ENCODE assay signal across 8 cellular contexts in genomic region chr6:111804627-111805235, GRCh38.
DNase-seq lines count a peak whose midpoint lies in the region; ATAC-seq lines count a peak whose summit lies in the region.

No MANE protein-coding gene starts in this region.

- H2BK5ac ChIP-seq in neuronal stem cell (ENCODE audit: low read length), result no peak overlapping the region

- WGBS in neuronal stem cell (ENCODE audit: extremely low coverage in 2 of 2, insufficient read length in 2 of 2, insufficient replicate concordance in 1 of 2), 2 donors, result no CpG with 5 or more reads among the region's 8 CpGs

- peaks cover under 1% of the 10 kb centered on the region for H3K79me1 ChIP-seq in neuronal stem cell (ENCODE audit: low read depth, low read length)

- H2BK12ac ChIP-seq in neuronal stem cell (ENCODE audit: low read length), result no peak overlapping the region

- H3K36me3 ChIP-seq in ACC112 (ENCODE audit: insufficient read depth, low read length), result no peaks in the 10 kb centered on the region
- peaks cover 0 to 99% of the 10 kb centered on the region in 2 donors for H3K36me3 ChIP-seq in neuronal stem cell (replicated peaks in 1 of 2; ENCODE audit: control insufficient read depth in 2 of 2, insufficient read depth in 2 of 2, low read length in 2 of 2)

- peaks cover 31% of the 10 kb centered on the region for H3K79me2 ChIP-seq in ACC112 (ENCODE audit: control insufficient read depth, insufficient read depth, low read length, unreplicated experiment)

- DNase-seq in activated CD8-positive, alpha-beta memory T cell treated with anti-CD3 and anti-CD28 coated beads, Interleukin-2, amount 50 U/mL, for 4 hours, result peak; percentile 61
- DNase-seq in fibroblast of the conjunctiva (ENCODE audit: low read depth) (peak; percentile 41), neuronal stem cell (ENCODE audit: low spot score) (no peak), germinal center (ENCODE audit: low spot score) (no peak)
- peak; percentile 33 for DNase-seq in stimulated activated CD4-positive, alpha-beta T cell treated with anti-CD3 and anti-CD28 coated beads, Interleukin-12 subunit alpha, Interleukin-12 subunit beta, amount 100 ng/mL, for 4 hours

- peak overlapping the region; percentile 59 for H3K27ac ChIP-seq in ACC112 (ENCODE audit: low read depth, low read length)
- no peak overlapping the region for H3K27ac ChIP-seq in neuronal stem cell (replicated peaks; ENCODE audit: low read length)

- H3K4me1 ChIP-seq in ACC112 (ENCODE audit: control insufficient read depth, insufficient read depth, low read length, unreplicated experiment) (peaks cover 58% of the 10 kb centered on the region), neuronal stem cell (ENCODE audit: control insufficient read depth in 2 of 2, insufficient read depth in 1 of 2, low read depth in 1 of 2, low read length in 2 of 2) (peaks cover 15 to 26% of the 10 kb centered on the region in 2 donors)

- H3K18ac ChIP-seq in neuronal stem cell (ENCODE audit: low read length), result no peak overlapping the region

- H3K9me3 ChIP-seq in neuronal stem cell (replicated peaks in 1 of 2; ENCODE audit: control insufficient read depth in 2 of 2, insufficient read depth in 1 of 2, low read depth in 1 of 2, low read length in 2 of 2), result no peaks in the 10 kb centered on the region

- H3K4ac ChIP-seq in neuronal stem cell (ENCODE audit: low read length), result no peak overlapping the region

- H2AFZ ChIP-seq in ACC112 (ENCODE audit: low read length, unreplicated experiment) (no peak overlapping the region), neuronal stem cell (ENCODE audit: low read length) (no peak overlapping the region)

- no peak overlapping the region for H3K4me2 ChIP-seq in neuronal stem cell (ENCODE audit: insufficient read depth, low read length, poor library complexity, severe bottlenecking)

- no peaks in the 10 kb centered on the region for H3K27me3 ChIP-seq in ACC112 (ENCODE audit: insufficient read depth, low read length)
- no peaks in the 10 kb centered on the region for H3K27me3 ChIP-seq in neuronal stem cell (ENCODE audit: control insufficient read depth in 3 of 3, insufficient read depth in 3 of 3, low read depth in 1 of 3, low read length in 3 of 3)

- H4K8ac ChIP-seq in neuronal stem cell (ENCODE audit: low read depth, low read length), result no peak overlapping the region

- no peak overlapping the region for H3K9ac ChIP-seq in neuronal stem cell (ENCODE audit: low read depth, low read length, poor library complexity)

- H2BK120ac ChIP-seq in neuronal stem cell (ENCODE audit: low read depth, low read length), result no peak overlapping the region

- H3K23ac ChIP-seq in neuronal stem cell (ENCODE audit: low read depth, low read length, poor library complexity), result no peak overlapping the region

- peak; percentile 68 for ATAC-seq in GM19395 (IDR thresholded peaks at IDR 0.05; ENCODE audit: unreplicated experiment)
- peak; percentile 68 for ATAC-seq in HG03520 (IDR thresholded peaks at IDR 0.05; ENCODE audit: unreplicated experiment)

- H2BK15ac ChIP-seq in neuronal stem cell (ENCODE audit: low read length), result no peak overlapping the region

- no peak overlapping the region for H2AK5ac ChIP-seq in neuronal stem cell (ENCODE audit: low read depth, low read length)

- H3K4me3 ChIP-seq in ACC112 (ENCODE audit: low read depth, low read length) (no peak overlapping the region), neuronal stem cell (ENCODE audit: low read length in 2 of 2) (no peak overlapping the region)

- H3K14ac ChIP-seq in neuronal stem cell (ENCODE audit: low read length), result no peak overlapping the region

- no peak overlapping the region for H4K91ac ChIP-seq in neuronal stem cell (ENCODE audit: low read depth, low read length, poor library complexity)

Comparison
In these comparisons a context has a peak if more than half of its experiments do, and no peak if none do; other contexts are left out.
1. DNase-seq: peak in activated CD8-positive, alpha-beta memory T cell treated with anti-CD3 and anti-CD28 coated beads, Interleukin-2, amount 50 U/mL, for 4 hours (single experiment), fibroblast of the conjunctiva (single experiment) and stimulated activated CD4-positive, alpha-beta T cell treated with anti-CD3 and anti-CD28 coated beads, Interleukin-12 subunit alpha, Interleukin-12 subunit beta, amount 100 ng/mL, for 4 hours (single experiment); none in neuronal stem cell (single experiment) and germinal center (single experiment).